In the genomic region with DNA sequence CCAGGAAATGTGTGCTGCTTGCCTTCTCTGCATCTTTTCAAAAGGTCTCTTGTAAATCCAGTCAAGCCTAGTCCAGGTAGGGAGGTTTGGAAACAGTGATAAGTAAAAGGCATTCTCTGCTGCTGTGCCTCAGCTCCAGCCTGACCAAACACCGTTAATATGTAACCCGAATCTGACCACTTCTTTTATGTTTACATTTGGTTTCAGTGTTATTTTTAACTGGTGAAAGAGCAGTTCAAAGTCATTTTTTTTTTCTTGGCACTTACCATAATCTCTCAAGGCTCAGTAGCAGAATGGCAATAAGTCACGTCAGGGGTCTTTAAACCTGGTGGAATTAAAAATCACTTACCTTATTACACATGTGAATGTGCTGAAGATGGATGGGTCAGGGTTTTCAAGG, we compare ENCODE assay signal across 9 cellular contexts.
A peak's percentile ranks its signal among the peaks of the same experiment; 100 is the strongest.
DNase-seq lines count a peak whose midpoint lies in the region; FAIRE-seq and TF ChIP-seq lines count a peak whose summit lies in the region.
"Had no signal": no experiment of that assay in that cellular context is flagged by ENCODE, and none has a peak within 500 bp of the region (broad histone marks: within the 10 kb centered on the region; RNA-seq: fewer than 3 reads in every experiment).

No MANE protein-coding gene starts in this region.

- CTCF ChIA-PET in HEK293T (lab: Yijun Ruan, JAX) = interaction anchor here (0.6 kb wide), 1 partner anchor 128 kb away, joined by 3 read pairs; no protein-coding TSS in a partner anchor
- CTCF ChIA-PET in activated CD4-positive, alpha-beta memory T cell treated with anti-CD3 and anti-CD28 coated beads, Interleukin-2, amount 10 ng/mL, durations not matched to agents 7 days and 5 days (lab: Charles Lee) = no interaction called here
- CTCF ChIA-PET in activated naive CD4-positive, alpha-beta T cell treated with anti-CD3 and anti-CD28 coated beads for 36 hours (lab: Charles Lee) = interaction anchor here (0.6 kb wide), 1 partner anchor 770 kb away, joined by 3 read pairs; no protein-coding TSS in a partner anchor

- H3K36me3 Mint-ChIP-seq in activated CD4-positive, alpha-beta memory T cell treated with anti-CD3 and anti-CD28 coated beads, Interleukin-2, amount 10 ng/mL, durations not matched to agents 7 days and 5 days (ENCODE audit: low read depth) = no peaks in the 10 kb centered on the region
- H3K36me3 Mint-ChIP-seq in activated naive CD4-positive, alpha-beta T cell treated with anti-CD3 and anti-CD28 coated beads for 36 hours (ENCODE audit: low read depth) = no peaks in the 10 kb centered on the region

- DNase-seq in GM18507 (ENCODE audit: extremely low spot score, insufficient read length, low read depth) = no peak
- peak; percentile 18 for DNase-seq in HEK293T (ENCODE audit: extremely low spot score)
- DNase-seq in NCI-H69 (lab: John Stamatoyannopoulos, UW) = peak; percentile 48
- peak; percentile 35 for DNase-seq in mucosa of gallbladder (ENCODE audit: low spot score)
- DNase-seq in activated CD4-positive, alpha-beta memory T cell treated with anti-CD3 and anti-CD28 coated beads, Interleukin-2, amount 10 ng/mL, durations not matched to agents 7 days and 5 days = no peak
- no peak for DNase-seq in activated naive CD4-positive, alpha-beta T cell treated with anti-CD3 and anti-CD28 coated beads for 36 hours
- no peak for DNase-seq in hypothalamus (lab: John Stamatoyannopoulos, UW)
- no peak for DNase-seq in NCI-H1694 (lab: John Stamatoyannopoulos, UW)
- DNase-seq: activated CD8-positive, alpha-beta T cell treated with anti-CD3 and anti-CD28 coated beads, Interleukin-2, amount 10 ng/mL, durations not matched to agents 7 days and 5 days had no signal

- H3K9me3 Mint-ChIP-seq in activated CD4-positive, alpha-beta memory T cell treated with anti-CD3 and anti-CD28 coated beads, Interleukin-2, amount 10 ng/mL, durations not matched to agents 7 days and 5 days = no peaks in the 10 kb centered on the region
- no peaks in the 10 kb centered on the region for H3K9me3 Mint-ChIP-seq in activated naive CD4-positive, alpha-beta T cell treated with anti-CD3 and anti-CD28 coated beads for 36 hours

- H3K4me1 Mint-ChIP-seq in activated CD4-positive, alpha-beta memory T cell treated with anti-CD3 and anti-CD28 coated beads, Interleukin-2, amount 10 ng/mL, durations not matched to agents 7 days and 5 days = peaks cover 11% of the 10 kb centered on the region
- H3K4me1 Mint-ChIP-seq in activated naive CD4-positive, alpha-beta T cell treated with anti-CD3 and anti-CD28 coated beads for 36 hours (ENCODE audit: low read depth) = no peaks in the 10 kb centered on the region

- no peak overlapping the region for H3K4me3 Mint-ChIP-seq in activated CD4-positive, alpha-beta memory T cell treated with anti-CD3 and anti-CD28 coated beads, Interleukin-2, amount 10 ng/mL, durations not matched to agents 7 days and 5 days
- H3K4me3 Mint-ChIP-seq in activated naive CD4-positive, alpha-beta T cell treated with anti-CD3 and anti-CD28 coated beads for 36 hours = no peak overlapping the region
- H3K4me3 Mint-ChIP-seq: activated CD8-positive, alpha-beta T cell treated with anti-CD3 and anti-CD28 coated beads, Interleukin-2, amount 10 ng/mL, durations not matched to agents 7 days and 5 days had no signal

- POLR2A ChIA-PET in HEK293T (lab: Yijun Ruan, JAX) = interaction anchor here (1.1 to 2.4 kb wide), 2 partner anchors 13 to 15 kb away, joined by 4 to 7 read pairs; no protein-coding TSS in a partner anchor
- POLR2A ChIA-PET in activated CD4-positive, alpha-beta memory T cell treated with anti-CD3 and anti-CD28 coated beads, Interleukin-2, amount 10 ng/mL, durations not matched to agents 7 days and 5 days (lab: Charles Lee) = interaction anchor here (2.7 kb wide), 1 partner anchor 11 kb away, joined by 7 read pairs; no protein-coding TSS in a partner anchor

- peak; percentile 100 for FAIRE-seq in GM18507 (lab: Jason Lieb, UNC)

- H3K27ac Mint-ChIP-seq in activated CD4-positive, alpha-beta memory T cell treated with anti-CD3 and anti-CD28 coated beads, Interleukin-2, amount 10 ng/mL, durations not matched to agents 7 days and 5 days = no peak overlapping the region
- no peak overlapping the region for H3K27ac Mint-ChIP-seq in activated naive CD4-positive, alpha-beta T cell treated with anti-CD3 and anti-CD28 coated beads for 36 hours
- H3K27ac Mint-ChIP-seq: activated CD8-positive, alpha-beta T cell treated with anti-CD3 and anti-CD28 coated beads, Interleukin-2, amount 10 ng/mL, durations not matched to agents 7 days and 5 days had no signal

- H3K27me3 Mint-ChIP-seq in activated CD4-positive, alpha-beta memory T cell treated with anti-CD3 and anti-CD28 coated beads, Interleukin-2, amount 10 ng/mL, durations not matched to agents 7 days and 5 days = peaks cover 22% of the 10 kb centered on the region
- H3K27me3 Mint-ChIP-seq in activated naive CD4-positive, alpha-beta T cell treated with anti-CD3 and anti-CD28 coated beads for 36 hours (ENCODE audit: low read depth) = peaks cover 6% of the 10 kb centered on the region

- intact Hi-C loops in activated naive CD4-positive, alpha-beta T cell treated with anti-CD3 and anti-CD28 coated beads for 36 hours (cut with micrococcal nuclease) = no loop called here

TF ChIP-seq in HEK293T, 16 proteins besides CTCF, POLR2A, EP300 and RAD21:
- TF ChIP-seq ZNF384 (IDR thresholded peaks at IDR 0.05) = peak; percentile 84
- TF ChIP-seq, protein P1, sequence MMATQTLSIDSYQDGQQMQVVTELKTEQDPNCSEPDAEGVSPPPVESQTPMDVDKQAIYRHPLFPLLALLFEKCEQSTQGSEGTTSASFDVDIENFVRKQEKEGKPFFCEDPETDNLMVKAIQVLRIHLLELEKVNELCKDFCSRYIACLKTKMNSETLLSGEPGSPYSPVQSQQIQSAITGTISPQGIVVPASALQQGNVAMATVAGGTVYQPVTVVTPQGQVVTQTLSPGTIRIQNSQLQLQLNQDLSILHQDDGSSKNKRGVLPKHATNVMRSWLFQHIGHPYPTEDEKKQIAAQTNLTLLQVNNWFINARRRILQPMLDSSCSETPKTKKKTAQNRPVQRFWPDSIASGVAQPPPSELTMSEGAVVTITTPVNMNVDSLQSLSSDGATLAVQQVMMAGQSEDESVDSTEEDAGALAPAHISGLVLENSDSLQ (IDR thresholded peaks at IDR 0.05) = peak; percentile 71
- no peak for TF ChIP-seq FOXA1 (IDR thresholded peaks at IDR 0.05)

Comparison
In these comparisons a context has a peak if more than half of its experiments do, and no peak if none do; other contexts are left out.
1. DNase-seq: peak in HEK293T (single experiment), NCI-H69 (single experiment) and mucosa of gallbladder (single experiment); none in GM18507 (single experiment), activated CD4-positive, alpha-beta memory T cell treated with anti-CD3 and anti-CD28 coated beads, Interleukin-2, amount 10 ng/mL, durations not matched to agents 7 days and 5 days (single experiment), activated naive CD4-positive, alpha-beta T cell treated with anti-CD3 and anti-CD28 coated beads for 36 hours (single experiment), hypothalamus (0 of 51) and NCI-H1694 (single experiment).